ENCODE assay signal across 1 cellular context in genomic region chr20:36572701-36573102, GRCh38.
TF ChIP-seq lines count a peak whose summit lies in the region.

No MANE protein-coding gene starts in this region.

TF ChIP-seq in HepG2, 621 proteins besides CTCF, POLR2A, EP300 and RAD21 (continued from another document and continues in another):
- TF ChIP-seq ZNF407 (CRISPR knock-in tag; IDR thresholded peaks at IDR 0.05; ENCODE audit: not compliant biosample characterization) (no peak), POGZ (CRISPR knock-in tag; IDR thresholded peaks at IDR 0.05) (no peak), ZHX1 (CRISPR knock-in tag; IDR thresholded peaks at IDR 0.05; ENCODE audit: low read depth) (no peak), NONO (IDR thresholded peaks at IDR 0.05) (no peak), NONO (CRISPR knock-in tag; conservative IDR thresholded peaks at IDR 0.05) (0 out of 2 replicates have a peak, but pooled peaks have one; percentile 18), SNRNP70 (IDR thresholded peaks at IDR 0.05; ENCODE audit: low read depth, low read length) (no peak), KDM6A (CRISPR knock-in tag; IDR thresholded peaks at IDR 0.05; ENCODE audit: low read depth) (no peak), NPAS2 (CRISPR knock-in tag; IDR thresholded peaks at IDR 0.05; ENCODE audit: borderline replicate concordance) (no peak), NFE2 (CRISPR knock-in tag; IDR thresholded peaks at IDR 0.05) (no peak), GPBP1L1 (CRISPR knock-in tag; IDR thresholded peaks at IDR 0.05) (no peak), ZBTB42 (CRISPR knock-in tag; IDR thresholded peaks at IDR 0.05) (no peak), PHB2 (IDR thresholded peaks at IDR 0.05; ENCODE audit: partially characterized antibody) (no peak), SNAI1 (CRISPR knock-in tag; IDR thresholded peaks at IDR 0.05; ENCODE audit: borderline replicate concordance) (0 out of 2 replicates have a peak, but pooled peaks have one; percentile 43), JUND (CRISPR knock-in tag; IDR thresholded peaks at IDR 0.05) (no peak), ZNF235 (CRISPR knock-in tag; IDR thresholded peaks at IDR 0.05; ENCODE audit: borderline replicate concordance) (no peak), HNRNPH1 (optimal IDR thresholded peaks at IDR 0.05; ENCODE audit: low read depth, low read length) (no peak), MIXL1 (CRISPR knock-in tag; IDR thresholded peaks at IDR 0.05) (0 out of 2 replicates have a peak, but pooled peaks have one; percentile 53), PHF21A (CRISPR knock-in tag; IDR thresholded peaks at IDR 0.05) (no peak), CHD4 (IDR thresholded peaks at IDR 0.05; ENCODE audit: borderline replicate concordance, low read length) (no peak), KAT2B (IDR thresholded peaks at IDR 0.05; ENCODE audit: borderline replicate concordance, low read depth, low read length) (no peak), PRMT3 (CRISPR knock-in tag; IDR thresholded peaks at IDR 0.05; ENCODE audit: borderline replicate concordance, low read depth) (no peak), GPN1 (CRISPR knock-in tag; IDR thresholded peaks at IDR 0.05; ENCODE audit: borderline replicate concordance) (no peak), ZNF331 (CRISPR knock-in tag; IDR thresholded peaks at IDR 0.05) (no peak), REXO4 (CRISPR knock-in tag; IDR thresholded peaks at IDR 0.05; ENCODE audit: borderline replicate concordance) (no peak)
- TF ChIP-seq, protein P1, sequence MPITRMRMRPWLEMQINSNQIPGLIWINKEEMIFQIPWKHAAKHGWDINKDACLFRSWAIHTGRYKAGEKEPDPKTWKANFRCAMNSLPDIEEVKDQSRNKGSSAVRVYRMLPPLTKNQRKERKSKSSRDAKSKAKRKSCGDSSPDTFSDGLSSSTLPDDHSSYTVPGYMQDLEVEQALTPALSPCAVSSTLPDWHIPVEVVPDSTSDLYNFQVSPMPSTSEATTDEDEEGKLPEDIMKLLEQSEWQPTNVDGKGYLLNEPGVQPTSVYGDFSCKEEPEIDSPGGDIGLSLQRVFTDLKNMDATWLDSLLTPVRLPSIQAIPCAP (CRISPR knock-in tag; IDR thresholded peaks at IDR 0.05; ENCODE audit: low read depth): no peak
- TF ChIP-seq, protein P2, sequence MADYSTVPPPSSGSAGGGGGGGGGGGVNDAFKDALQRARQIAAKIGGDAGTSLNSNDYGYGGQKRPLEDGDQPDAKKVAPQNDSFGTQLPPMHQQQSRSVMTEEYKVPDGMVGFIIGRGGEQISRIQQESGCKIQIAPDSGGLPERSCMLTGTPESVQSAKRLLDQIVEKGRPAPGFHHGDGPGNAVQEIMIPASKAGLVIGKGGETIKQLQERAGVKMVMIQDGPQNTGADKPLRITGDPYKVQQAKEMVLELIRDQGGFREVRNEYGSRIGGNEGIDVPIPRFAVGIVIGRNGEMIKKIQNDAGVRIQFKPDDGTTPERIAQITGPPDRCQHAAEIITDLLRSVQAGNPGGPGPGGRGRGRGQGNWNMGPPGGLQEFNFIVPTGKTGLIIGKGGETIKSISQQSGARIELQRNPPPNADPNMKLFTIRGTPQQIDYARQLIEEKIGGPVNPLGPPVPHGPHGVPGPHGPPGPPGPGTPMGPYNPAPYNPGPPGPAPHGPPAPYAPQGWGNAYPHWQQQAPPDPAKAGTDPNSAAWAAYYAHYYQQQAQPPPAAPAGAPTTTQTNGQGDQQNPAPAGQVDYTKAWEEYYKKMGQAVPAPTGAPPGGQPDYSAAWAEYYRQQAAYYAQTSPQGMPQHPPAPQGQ (CRISPR knock-in tag; IDR thresholded peaks at IDR 0.05; ENCODE audit: borderline replicate concordance): no peak; the same call in 1 of the 2 replicates
- TF ChIP-seq, protein P3, sequence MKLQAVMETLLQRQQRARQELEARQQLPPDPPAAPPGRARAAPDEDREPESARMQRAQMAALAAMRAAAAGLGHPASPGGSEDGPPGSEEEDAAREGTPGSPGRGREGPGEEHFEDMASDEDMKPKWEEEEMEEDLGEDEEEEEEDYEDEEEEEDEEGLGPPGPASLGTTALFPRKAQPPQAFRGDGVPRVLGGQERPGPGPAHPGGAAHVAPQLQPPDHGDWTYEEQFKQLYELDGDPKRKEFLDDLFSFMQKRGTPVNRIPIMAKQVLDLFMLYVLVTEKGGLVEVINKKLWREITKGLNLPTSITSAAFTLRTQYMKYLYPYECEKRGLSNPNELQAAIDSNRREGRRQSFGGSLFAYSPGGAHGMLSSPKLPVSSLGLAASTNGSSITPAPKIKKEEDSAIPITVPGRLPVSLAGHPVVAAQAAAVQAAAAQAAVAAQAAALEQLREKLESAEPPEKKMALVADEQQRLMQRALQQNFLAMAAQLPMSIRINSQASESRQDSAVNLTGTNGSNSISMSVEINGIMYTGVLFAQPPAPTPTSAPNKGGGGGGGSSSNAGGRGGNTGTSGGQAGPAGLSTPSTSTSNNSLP (IDR thresholded peaks at IDR 0.05; ENCODE audit: low read depth, low read length): no peak
- TF ChIP-seq, protein P4, sequence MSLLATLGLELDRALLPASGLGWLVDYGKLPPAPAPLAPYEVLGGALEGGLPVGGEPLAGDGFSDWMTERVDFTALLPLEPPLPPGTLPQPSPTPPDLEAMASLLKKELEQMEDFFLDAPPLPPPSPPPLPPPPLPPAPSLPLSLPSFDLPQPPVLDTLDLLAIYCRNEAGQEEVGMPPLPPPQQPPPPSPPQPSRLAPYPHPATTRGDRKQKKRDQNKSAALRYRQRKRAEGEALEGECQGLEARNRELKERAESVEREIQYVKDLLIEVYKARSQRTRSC (CRISPR knock-in tag; IDR thresholded peaks at IDR 0.05; ENCODE audit: low read depth): no peak
- TF ChIP-seq, protein P5, sequence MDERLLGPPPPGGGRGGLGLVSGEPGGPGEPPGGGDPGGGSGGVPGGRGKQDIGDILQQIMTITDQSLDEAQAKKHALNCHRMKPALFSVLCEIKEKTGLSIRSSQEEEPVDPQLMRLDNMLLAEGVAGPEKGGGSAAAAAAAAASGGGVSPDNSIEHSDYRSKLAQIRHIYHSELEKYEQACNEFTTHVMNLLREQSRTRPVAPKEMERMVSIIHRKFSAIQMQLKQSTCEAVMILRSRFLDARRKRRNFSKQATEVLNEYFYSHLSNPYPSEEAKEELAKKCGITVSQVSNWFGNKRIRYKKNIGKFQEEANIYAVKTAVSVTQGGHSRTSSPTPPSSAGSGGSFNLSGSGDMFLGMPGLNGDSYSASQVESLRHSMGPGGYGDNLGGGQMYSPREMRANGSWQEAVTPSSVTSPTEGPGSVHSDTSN (CRISPR knock-in tag; IDR thresholded peaks at IDR 0.05): no peak
- TF ChIP-seq, protein P6, sequence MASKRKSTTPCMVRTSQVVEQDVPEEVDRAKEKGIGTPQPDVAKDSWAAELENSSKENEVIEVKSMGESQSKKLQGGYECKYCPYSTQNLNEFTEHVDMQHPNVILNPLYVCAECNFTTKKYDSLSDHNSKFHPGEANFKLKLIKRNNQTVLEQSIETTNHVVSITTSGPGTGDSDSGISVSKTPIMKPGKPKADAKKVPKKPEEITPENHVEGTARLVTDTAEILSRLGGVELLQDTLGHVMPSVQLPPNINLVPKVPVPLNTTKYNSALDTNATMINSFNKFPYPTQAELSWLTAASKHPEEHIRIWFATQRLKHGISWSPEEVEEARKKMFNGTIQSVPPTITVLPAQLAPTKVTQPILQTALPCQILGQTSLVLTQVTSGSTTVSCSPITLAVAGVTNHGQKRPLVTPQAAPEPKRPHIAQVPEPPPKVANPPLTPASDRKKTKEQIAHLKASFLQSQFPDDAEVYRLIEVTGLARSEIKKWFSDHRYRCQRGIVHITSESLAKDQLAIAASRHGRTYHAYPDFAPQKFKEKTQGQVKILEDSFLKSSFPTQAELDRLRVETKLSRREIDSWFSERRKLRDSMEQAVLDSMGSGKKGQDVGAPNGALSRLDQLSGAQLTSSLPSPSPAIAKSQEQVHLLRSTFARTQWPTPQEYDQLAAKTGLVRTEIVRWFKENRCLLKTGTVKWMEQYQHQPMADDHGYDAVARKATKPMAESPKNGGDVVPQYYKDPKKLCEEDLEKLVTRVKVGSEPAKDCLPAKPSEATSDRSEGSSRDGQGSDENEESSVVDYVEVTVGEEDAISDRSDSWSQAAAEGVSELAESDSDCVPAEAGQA (IDR thresholded peaks at IDR 0.05; ENCODE audit: low read depth): no peak
- TF ChIP-seq, protein P6 (CRISPR knock-in tag; IDR thresholded peaks at IDR 0.05; ENCODE audit: borderline replicate concordance): no peak
